Comparison of ENCODE assay signal across 1 cellular context in the genomic region with DNA sequence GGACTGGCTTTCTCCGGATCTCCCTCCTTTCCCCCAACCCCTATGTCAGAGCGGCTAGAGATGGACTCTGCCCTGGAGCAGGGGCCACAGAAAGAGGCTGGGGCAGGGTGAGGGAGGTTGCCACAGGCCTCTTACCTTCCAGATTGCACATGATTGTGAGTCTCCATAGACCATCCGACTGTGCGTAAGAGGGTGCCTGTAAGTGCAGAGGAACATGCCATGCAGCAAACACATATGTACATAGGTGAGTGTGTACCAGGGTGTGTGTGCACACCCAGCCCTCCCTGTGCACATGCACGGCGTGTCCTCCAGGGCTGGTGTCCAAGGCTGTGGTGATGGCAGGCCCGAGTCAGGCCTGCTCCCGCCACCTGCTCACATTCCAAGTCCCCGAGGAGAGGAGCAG.
A peak's percentile ranks its signal among the peaks of the same experiment; 100 is the strongest.
TF ChIP-seq lines count a peak whose summit lies in the region.

No MANE protein-coding gene starts in this region.

TF ChIP-seq in HepG2, 621 proteins besides CTCF, POLR2A, EP300 and RAD21 (continued from another document):
- TF ChIP-seq, protein P1, sequence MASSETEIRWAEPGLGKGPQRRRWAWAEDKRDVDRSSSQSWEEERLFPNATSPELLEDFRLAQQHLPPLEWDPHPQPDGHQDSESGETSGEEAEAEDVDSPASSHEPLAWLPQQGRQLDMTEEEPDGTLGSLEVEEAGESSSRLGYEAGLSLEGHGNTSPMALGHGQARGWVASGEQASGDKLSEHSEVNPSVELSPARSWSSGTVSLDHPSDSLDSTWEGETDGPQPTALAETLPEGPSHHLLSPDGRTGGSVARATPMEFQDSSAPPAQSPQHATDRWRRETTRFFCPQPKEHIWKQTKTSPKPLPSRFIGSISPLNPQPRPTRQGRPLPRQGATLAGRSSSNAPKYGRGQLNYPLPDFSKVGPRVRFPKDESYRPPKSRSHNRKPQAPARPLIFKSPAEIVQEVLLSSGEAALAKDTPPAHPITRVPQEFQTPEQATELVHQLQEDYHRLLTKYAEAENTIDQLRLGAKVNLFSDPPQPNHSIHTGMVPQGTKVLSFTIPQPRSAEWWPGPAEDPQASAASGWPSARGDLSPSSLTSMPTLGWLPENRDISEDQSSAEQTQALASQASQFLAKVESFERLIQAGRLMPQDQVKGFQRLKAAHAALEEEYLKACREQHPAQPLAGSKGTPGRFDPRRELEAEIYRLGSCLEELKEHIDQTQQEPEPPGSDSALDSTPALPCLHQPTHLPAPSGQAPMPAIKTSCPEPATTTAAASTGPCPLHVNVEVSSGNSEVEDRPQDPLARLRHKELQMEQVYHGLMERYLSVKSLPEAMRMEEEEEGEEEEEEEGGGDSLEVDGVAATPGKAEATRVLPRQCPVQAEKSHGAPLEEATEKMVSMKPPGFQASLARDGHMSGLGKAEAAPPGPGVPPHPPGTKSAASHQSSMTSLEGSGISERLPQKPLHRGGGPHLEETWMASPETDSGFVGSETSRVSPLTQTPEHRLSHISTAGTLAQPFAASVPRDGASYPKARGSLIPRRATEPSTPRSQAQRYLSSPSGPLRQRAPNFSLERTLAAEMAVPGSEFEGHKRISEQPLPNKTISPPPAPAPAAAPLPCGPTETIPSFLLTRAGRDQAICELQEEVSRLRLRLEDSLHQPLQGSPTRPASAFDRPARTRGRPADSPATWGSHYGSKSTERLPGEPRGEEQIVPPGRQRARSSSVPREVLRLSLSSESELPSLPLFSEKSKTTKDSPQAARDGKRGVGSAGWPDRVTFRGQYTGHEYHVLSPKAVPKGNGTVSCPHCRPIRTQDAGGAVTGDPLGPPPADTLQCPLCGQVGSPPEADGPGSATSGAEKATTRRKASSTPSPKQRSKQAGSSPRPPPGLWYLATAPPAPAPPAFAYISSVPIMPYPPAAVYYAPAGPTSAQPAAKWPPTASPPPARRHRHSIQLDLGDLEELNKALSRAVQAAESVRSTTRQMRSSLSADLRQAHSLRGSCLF (CRISPR knock-in tag; IDR thresholded peaks at IDR 0.05; ENCODE audit: borderline replicate concordance), result no peak
- TF ChIP-seq, protein P2, sequence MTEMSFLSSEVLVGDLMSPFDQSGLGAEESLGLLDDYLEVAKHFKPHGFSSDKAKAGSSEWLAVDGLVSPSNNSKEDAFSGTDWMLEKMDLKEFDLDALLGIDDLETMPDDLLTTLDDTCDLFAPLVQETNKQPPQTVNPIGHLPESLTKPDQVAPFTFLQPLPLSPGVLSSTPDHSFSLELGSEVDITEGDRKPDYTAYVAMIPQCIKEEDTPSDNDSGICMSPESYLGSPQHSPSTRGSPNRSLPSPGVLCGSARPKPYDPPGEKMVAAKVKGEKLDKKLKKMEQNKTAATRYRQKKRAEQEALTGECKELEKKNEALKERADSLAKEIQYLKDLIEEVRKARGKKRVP (CRISPR knock-in tag; IDR thresholded peaks at IDR 0.05), result no peak
- TF ChIP-seq, protein P3, sequence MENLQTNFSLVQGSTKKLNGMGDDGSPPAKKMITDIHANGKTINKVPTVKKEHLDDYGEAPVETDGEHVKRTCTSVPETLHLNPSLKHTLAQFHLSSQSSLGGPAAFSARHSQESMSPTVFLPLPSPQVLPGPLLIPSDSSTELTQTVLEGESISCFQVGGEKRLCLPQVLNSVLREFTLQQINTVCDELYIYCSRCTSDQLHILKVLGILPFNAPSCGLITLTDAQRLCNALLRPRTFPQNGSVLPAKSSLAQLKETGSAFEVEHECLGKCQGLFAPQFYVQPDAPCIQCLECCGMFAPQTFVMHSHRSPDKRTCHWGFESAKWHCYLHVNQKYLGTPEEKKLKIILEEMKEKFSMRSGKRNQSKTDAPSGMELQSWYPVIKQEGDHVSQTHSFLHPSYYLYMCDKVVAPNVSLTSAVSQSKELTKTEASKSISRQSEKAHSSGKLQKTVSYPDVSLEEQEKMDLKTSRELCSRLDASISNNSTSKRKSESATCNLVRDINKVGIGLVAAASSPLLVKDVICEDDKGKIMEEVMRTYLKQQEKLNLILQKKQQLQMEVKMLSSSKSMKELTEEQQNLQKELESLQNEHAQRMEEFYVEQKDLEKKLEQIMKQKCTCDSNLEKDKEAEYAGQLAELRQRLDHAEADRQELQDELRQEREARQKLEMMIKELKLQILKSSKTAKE (CRISPR knock-in tag; IDR thresholded peaks at IDR 0.05; ENCODE audit: borderline replicate concordance), result no peak
- TF ChIP-seq, protein P4, sequence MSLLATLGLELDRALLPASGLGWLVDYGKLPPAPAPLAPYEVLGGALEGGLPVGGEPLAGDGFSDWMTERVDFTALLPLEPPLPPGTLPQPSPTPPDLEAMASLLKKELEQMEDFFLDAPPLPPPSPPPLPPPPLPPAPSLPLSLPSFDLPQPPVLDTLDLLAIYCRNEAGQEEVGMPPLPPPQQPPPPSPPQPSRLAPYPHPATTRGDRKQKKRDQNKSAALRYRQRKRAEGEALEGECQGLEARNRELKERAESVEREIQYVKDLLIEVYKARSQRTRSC (CRISPR knock-in tag; IDR thresholded peaks at IDR 0.05; ENCODE audit: low read depth), result no peak
- TF ChIP-seq ZNF121 (CRISPR knock-in tag; IDR thresholded peaks at IDR 0.05) (no peak), REPIN1 (CRISPR knock-in tag; IDR thresholded peaks at IDR 0.05; ENCODE audit: borderline replicate concordance, low read depth) (peak; percentile 72; the same call in 1 of the 2 replicates), RAD51 (IDR thresholded peaks at IDR 0.05; ENCODE audit: borderline replicate concordance) (no peak), MYC (CRISPR knock-in tag; IDR thresholded peaks at IDR 0.05; ENCODE audit: borderline replicate concordance) (peak; percentile 64), DR1 (CRISPR knock-in tag; IDR thresholded peaks at IDR 0.05) (no peak), SP140L (CRISPR knock-in tag; IDR thresholded peaks at IDR 0.05; ENCODE audit: borderline replicate concordance) (no peak), ZNF572 (CRISPR knock-in tag; IDR thresholded peaks at IDR 0.05) (no peak), HNF4A (CRISPR knock-in tag; IDR thresholded peaks at IDR 0.05) (peak; percentile 95), MEIS2 (CRISPR knock-in tag; IDR thresholded peaks at IDR 0.05) (no peak), STAG1 (CRISPR knock-in tag; IDR thresholded peaks at IDR 0.05) (no peak), RELA (CRISPR knock-in tag; IDR thresholded peaks at IDR 0.05) (no peak), TEAD2 (CRISPR knock-in tag; IDR thresholded peaks at IDR 0.05) (no peak), NCOA5 (CRISPR knock-in tag; IDR thresholded peaks at IDR 0.05) (no peak)
- TF ChIP-seq, protein P5, sequence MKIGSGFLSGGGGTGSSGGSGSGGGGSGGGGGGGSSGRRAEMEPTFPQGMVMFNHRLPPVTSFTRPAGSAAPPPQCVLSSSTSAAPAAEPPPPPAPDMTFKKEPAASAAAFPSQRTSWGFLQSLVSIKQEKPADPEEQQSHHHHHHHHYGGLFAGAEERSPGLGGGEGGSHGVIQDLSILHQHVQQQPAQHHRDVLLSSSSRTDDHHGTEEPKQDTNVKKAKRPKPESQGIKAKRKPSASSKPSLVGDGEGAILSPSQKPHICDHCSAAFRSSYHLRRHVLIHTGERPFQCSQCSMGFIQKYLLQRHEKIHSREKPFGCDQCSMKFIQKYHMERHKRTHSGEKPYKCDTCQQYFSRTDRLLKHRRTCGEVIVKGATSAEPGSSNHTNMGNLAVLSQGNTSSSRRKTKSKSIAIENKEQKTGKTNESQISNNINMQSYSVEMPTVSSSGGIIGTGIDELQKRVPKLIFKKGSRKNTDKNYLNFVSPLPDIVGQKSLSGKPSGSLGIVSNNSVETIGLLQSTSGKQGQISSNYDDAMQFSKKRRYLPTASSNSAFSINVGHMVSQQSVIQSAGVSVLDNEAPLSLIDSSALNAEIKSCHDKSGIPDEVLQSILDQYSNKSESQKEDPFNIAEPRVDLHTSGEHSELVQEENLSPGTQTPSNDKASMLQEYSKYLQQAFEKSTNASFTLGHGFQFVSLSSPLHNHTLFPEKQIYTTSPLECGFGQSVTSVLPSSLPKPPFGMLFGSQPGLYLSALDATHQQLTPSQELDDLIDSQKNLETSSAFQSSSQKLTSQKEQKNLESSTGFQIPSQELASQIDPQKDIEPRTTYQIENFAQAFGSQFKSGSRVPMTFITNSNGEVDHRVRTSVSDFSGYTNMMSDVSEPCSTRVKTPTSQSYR (CRISPR knock-in tag; IDR thresholded peaks at IDR 0.05; ENCODE audit: borderline replicate concordance), result peak; percentile 58; the same call in 1 of the 2 replicates
